Comparison of ENCODE assay signal across 19 cellular contexts in the genomic region with DNA sequence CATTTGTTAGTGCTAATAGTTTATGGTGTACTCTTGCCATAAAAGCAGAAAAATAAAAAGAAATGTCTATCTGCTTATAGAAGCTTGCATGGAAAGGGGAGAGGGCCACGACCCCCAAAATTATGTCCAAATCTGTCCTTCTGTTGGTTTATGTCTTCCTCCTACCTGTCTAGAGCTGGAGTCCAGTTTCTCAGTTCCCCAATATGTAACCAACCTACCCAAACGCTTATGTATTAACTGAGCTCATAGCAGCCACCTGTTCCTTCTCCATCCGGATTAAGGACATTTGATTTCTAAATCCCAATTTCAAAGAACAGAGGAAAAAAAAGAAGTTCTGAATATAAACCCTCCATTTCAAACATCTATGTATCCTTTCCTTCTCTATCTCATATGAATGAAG.
"Had no signal": no experiment of that assay in that cellular context is flagged by ENCODE, and none has a peak within 500 bp of the region (broad histone marks: within the 10 kb centered on the region; RNA-seq: fewer than 3 reads in every experiment).

No MANE protein-coding gene starts in this region.

- H3K36me3 Mint-ChIP-seq: activated CD8-positive, alpha-beta memory T cell treated with anti-CD3 and anti-CD28 coated beads, Interleukin-2, amount 10 ng/mL, durations not matched to agents 7 days and 5 days; activated naive CD8-positive, alpha-beta T cell; mesothelial cell of epicardium; natural killer cell treated with Interleukin-12 subunit alpha and Interleukin-12 subunit beta and Interleukin-15 and Interleukin-18, amount 100 ng/mL, for 72 hours; stimulated activated memory B cell treated with anti-CD40 and anti-IgM and Interleukin-4, amounts not matched to agents 10 μg/mL and 1 μg/mL and 100 μg/mL, for 72 hours had no signal

- FAIRE-seq: bronchial epithelial cell, kidney had no signal

- H3K4me1 Mint-ChIP-seq: activated CD4-positive, alpha-beta memory T cell treated with anti-CD3 and anti-CD28 coated beads, Interleukin-2, amount 10 ng/mL, durations not matched to agents 7 days and 5 days; activated CD8-positive, alpha-beta memory T cell treated with anti-CD3 and anti-CD28 coated beads, Interleukin-2, amount 10 ng/mL, durations not matched to agents 7 days and 5 days; mesothelial cell of epicardium; stimulated activated memory B cell treated with anti-CD40 and anti-IgM and Interleukin-4, amounts not matched to agents 10 μg/mL and 1 μg/mL and 100 μg/mL, for 72 hours had no signal

- H3K27ac Mint-ChIP-seq: activated CD4-positive, alpha-beta memory T cell treated with anti-CD3 and anti-CD28 coated beads, Interleukin-2, amount 10 ng/mL, durations not matched to agents 7 days and 5 days; activated CD8-positive, alpha-beta memory T cell treated with anti-CD3 and anti-CD28 coated beads, Interleukin-2, amount 10 ng/mL, durations not matched to agents 7 days and 5 days; activated naive CD8-positive, alpha-beta T cell; mesothelial cell of epicardium; natural killer cell treated with Interleukin-12 subunit alpha and Interleukin-12 subunit beta and Interleukin-15 and Interleukin-18, amount 100 ng/mL, for 72 hours; stimulated activated memory B cell treated with anti-CD40 and anti-IgM and Interleukin-4, amounts not matched to agents 10 μg/mL and 1 μg/mL and 100 μg/mL, for 72 hours had no signal

- DNase-seq: activated CD4-positive, alpha-beta memory T cell treated with anti-CD3 and anti-CD28 coated beads, Interleukin-2, amount 10 ng/mL, durations not matched to agents 7 days and 5 days; activated CD4-positive, alpha-beta T cell treated with anti-CD3 and anti-CD28 coated beads for 48 hours; activated CD4-positive, CD25-positive, alpha-beta regulatory T cell; activated CD8-positive, alpha-beta memory T cell treated with anti-CD3 and anti-CD28 coated beads, Interleukin-2, amount 10 ng/mL, durations not matched to agents 7 days and 5 days; cerebellar nuclear complex; effector CD4-positive, alpha-beta T cell; gastrocnemius medialis; head of caudate nucleus; kidney; stimulated activated CD4-positive, alpha-beta T cell treated with anti-CD3 and anti-CD28 coated beads, Interleukin-4, amount 100 ng/mL, for 24 hours; upper lobe of right lung had no signal

- H3K9me3 Mint-ChIP-seq: activated CD4-positive, alpha-beta memory T cell treated with anti-CD3 and anti-CD28 coated beads, Interleukin-2, amount 10 ng/mL, durations not matched to agents 7 days and 5 days; mesothelial cell of epicardium; natural killer cell treated with Interleukin-12 subunit alpha and Interleukin-12 subunit beta and Interleukin-15 and Interleukin-18, amount 100 ng/mL, for 72 hours; stimulated activated memory B cell treated with anti-CD40 and anti-IgM and Interleukin-4, amounts not matched to agents 10 μg/mL and 1 μg/mL and 100 μg/mL, for 72 hours had no signal

- ATAC-seq: activated CD8-positive, alpha-beta memory T cell treated with anti-CD3 and anti-CD28 coated beads, Interleukin-2, amount 10 ng/mL, durations not matched to agents 7 days and 5 days; esophagus mucosa; gastrocnemius medialis; left lobe of liver; natural killer cell treated with Interleukin-12 subunit alpha and Interleukin-12 subunit beta and Interleukin-15 and Interleukin-18, amount 100 ng/mL, for 72 hours; sciatic nerve; stimulated activated memory B cell treated with anti-CD40 and anti-IgM and Interleukin-4, amounts not matched to agents 10 μg/mL and 1 μg/mL and 100 μg/mL, for 72 hours; upper lobe of right lung had no signal

- H3K4me3 Mint-ChIP-seq: activated CD4-positive, alpha-beta memory T cell treated with anti-CD3 and anti-CD28 coated beads, Interleukin-2, amount 10 ng/mL, durations not matched to agents 7 days and 5 days; activated CD8-positive, alpha-beta memory T cell treated with anti-CD3 and anti-CD28 coated beads, Interleukin-2, amount 10 ng/mL, durations not matched to agents 7 days and 5 days; activated naive CD8-positive, alpha-beta T cell; mesothelial cell of epicardium; natural killer cell treated with Interleukin-12 subunit alpha and Interleukin-12 subunit beta and Interleukin-15 and Interleukin-18, amount 100 ng/mL, for 72 hours; stimulated activated memory B cell treated with anti-CD40 and anti-IgM and Interleukin-4, amounts not matched to agents 10 μg/mL and 1 μg/mL and 100 μg/mL, for 72 hours had no signal
